8 cellular contexts compared by ENCODE assay signal in genomic region chr3:49093853-49094767, GRCh38. TPM values are rescaled to one million over a fixed set of nuclear protein-coding genes. Genes with fewer than 3 reads are reported as not detected.
DNase-seq lines count a peak whose midpoint lies in the region; ATAC-seq and TF ChIP-seq lines count a peak whose summit lies in the region.

QRICH1 (minus strand) TSS chr3:49094071; CDS start chr3:49077017, 17,054 bp downstream.

- H3K4me1 Mint-ChIP-seq in activated naive CD8-positive, alpha-beta T cell treated with anti-CD3 and anti-CD28 coated beads, Interleukin-2, amount 50 U/mL, for 24 hours, result peaks cover 36% of the 10 kb centered on the region

- H3K9me3 ChIP-seq in trophoblast cell (ENCODE audit: insufficient read depth, low read depth, low read length), result peaks cover 1% of the 10 kb centered on the region
- H3K9me3 ChIP-seq in transverse colon, result no peaks in the 10 kb centered on the region

- WGBS in trophoblast cell (ENCODE audit: extremely low coverage, insufficient coverage, insufficient read length), result no CpG with 5 or more reads among the region's 65 CpGs
- 0 to 1% methylated on average over 1 to 30 of the region's 65 CpGs for WGBS in transverse colon (ENCODE audit: low coverage in 1 of 2), 2 donors

- no peak for TF ChIP-seq EP300 in transverse colon (IDR thresholded peaks at IDR 0.05; ENCODE audit: low read depth)

- peak within 1 kb of the TSS; percentile 97 for H3K18ac ChIP-seq in trophoblast cell (ENCODE audit: low read length)

- H3K27me3 ChIP-seq in trophoblast cell (ENCODE audit: insufficient read depth, low read length) (no peaks in the 10 kb centered on the region), transverse colon (no peaks in the 10 kb centered on the region)

- peak within 1 kb of the TSS; percentile 94 for H3K27ac Mint-ChIP-seq in activated naive CD8-positive, alpha-beta T cell treated with anti-CD3 and anti-CD28 coated beads, Interleukin-2, amount 50 U/mL, for 24 hours

- peak within 1 kb of the TSS; percentile 91 for H3K4me3 Mint-ChIP-seq in activated naive CD8-positive, alpha-beta T cell treated with anti-CD3 and anti-CD28 coated beads, Interleukin-2, amount 50 U/mL, for 24 hours

- peaks cover 15% of the 10 kb centered on the region for H3K79me1 ChIP-seq in trophoblast cell (ENCODE audit: low read length)

- TF ChIP-seq CTCF in GM12875 (IDR thresholded peaks at IDR 0.05; ENCODE audit: borderline replicate concordance, insufficient read depth, low read depth, low read length), result peak; percentile 73
- peak; percentile 46 to 61 (median 50) for TF ChIP-seq CTCF in transverse colon (IDR thresholded peaks at IDR 0.05)

- peak within 1 kb of the TSS; percentile 87 for H3K4ac ChIP-seq in trophoblast cell (ENCODE audit: low read depth, low read length)

- H2BK5ac ChIP-seq in trophoblast cell (ENCODE audit: low read depth, low read length, poor library complexity), result peak within 1 kb of the TSS; percentile 95

- H4K8ac ChIP-seq in trophoblast cell (ENCODE audit: low read depth, low read length), result peak within 1 kb of the TSS; percentile 97

- H3K36me3 ChIP-seq in trophoblast cell (ENCODE audit: control insufficient read depth in 1 of 2, insufficient read depth in 2 of 2, low read length in 2 of 2) (peaks cover 31% of the 10 kb centered on the region in 2 experiments), transverse colon (peaks cover 0 to 13% (median 4%) of the 10 kb centered on the region in 4 donors)

- intact Hi-C loops in Right ventricle myocardium superior (cut with DNase I) (no loop called here), transverse colon (cut with DNase I; ENCODE audit: low total_unique reads) (loop anchor here (2.0 to 5.0 kb wide), 2 partner anchors 38 to 75 kb away; partner anchors contain the start of genes DALRD3 and LAMB2)

- peak within 1 kb of the TSS; percentile 88 for H2AFZ ChIP-seq in trophoblast cell (ENCODE audit: insufficient read depth, low read length, poor library complexity)

- H3K27ac ChIP-seq in trophoblast cell (ENCODE audit: low read depth, low read length), result peak within 1 kb of the TSS; percentile 98
- peak within 1 kb of the TSS; percentile 90 to 99 (median 98) for H3K27ac ChIP-seq in transverse colon

- in situ Hi-C loops in transverse colon (cut with MboI; ENCODE audit: low pct_ligation_motif_present in 1 of 4, low pct_unique_long_range_greater_than_20kb in 1 of 4, low sequenced_read_pairs in 3 of 4), result no loop called here

- H3K4me2 ChIP-seq in trophoblast cell (ENCODE audit: low read length), result peak within 1 kb of the TSS; percentile 94

- H3K4me1 ChIP-seq in trophoblast cell (ENCODE audit: control insufficient read depth in 1 of 2, insufficient read depth in 2 of 2, low read length in 2 of 2) (peaks cover 4 to 6% of the 10 kb centered on the region in 2 experiments), transverse colon (peaks cover 21 to 49% (median 30%) of the 10 kb centered on the region in 4 donors)

- H3K23ac ChIP-seq in trophoblast cell (ENCODE audit: low read length), result no peak within 1 kb of the TSS

- TF ChIP-seq POLR2A in transverse colon (IDR thresholded peaks at IDR 0.05), result peak; percentile 76

- ATAC-seq in HG02798 (IDR thresholded peaks at IDR 0.05; ENCODE audit: poor library complexity, unreplicated experiment) (peak; percentile 78), Right ventricle myocardium superior (ENCODE audit: poor library complexity) (peak; percentile 94)
- ATAC-seq in activated naive CD8-positive, alpha-beta T cell treated with anti-CD3 and anti-CD28 coated beads, Interleukin-2, amount 50 U/mL, for 24 hours, result peak; percentile 84

- peak within 1 kb of the TSS; percentile 90 for H2BK120ac ChIP-seq in trophoblast cell (ENCODE audit: insufficient read depth, low read length, poor library complexity)

- peaks cover 16% of the 10 kb centered on the region for H3K36me3 Mint-ChIP-seq in activated naive CD8-positive, alpha-beta T cell treated with anti-CD3 and anti-CD28 coated beads, Interleukin-2, amount 50 U/mL, for 24 hours (ENCODE audit: low read depth)

- no peak within 1 kb of the TSS for H2BK12ac ChIP-seq in trophoblast cell (ENCODE audit: low read length)

- peak within 1 kb of the TSS; percentile 99 for H4K91ac ChIP-seq in trophoblast cell (ENCODE audit: low read depth, low read length)

- peak within 1 kb of the TSS; percentile 99 for H3K14ac ChIP-seq in trophoblast cell (ENCODE audit: low read length)

- DNase-seq in NCI-H1417 treated with DMSO at 0.1 percent for 48 hours (lab: John Stamatoyannopoulos, UW) (peak; percentile 77), SW480 (ENCODE audit: low spot score) (peak; percentile 99), Right ventricle myocardium superior (peak; percentile 98), trophoblast cell (peak; percentile 100), transverse colon (peak; percentile 97)
- DNase-seq in activated naive CD8-positive, alpha-beta T cell treated with anti-CD3 and anti-CD28 coated beads, Interleukin-2, amount 50 U/mL, for 24 hours, result peak; percentile 94

- peak within 1 kb of the TSS; percentile 99 for H4K12ac ChIP-seq in trophoblast cell (ENCODE audit: low read depth, low read length)

- peak within 1 kb of the TSS; percentile 93 for H2AK5ac ChIP-seq in trophoblast cell (ENCODE audit: low read length)

- H3K27me3 Mint-ChIP-seq in activated naive CD8-positive, alpha-beta T cell treated with anti-CD3 and anti-CD28 coated beads, Interleukin-2, amount 50 U/mL, for 24 hours, result no peaks in the 10 kb centered on the region

- peak within 1 kb of the TSS; percentile 86 for H3K9ac ChIP-seq in trophoblast cell (ENCODE audit: low read length)

- H3K4me3 ChIP-seq in GM12875 (ENCODE audit: low read depth, low read length), result peak within 1 kb of the TSS; percentile 97
- peak within 1 kb of the TSS; percentile 96 for H3K4me3 ChIP-seq in trophoblast cell (ENCODE audit: low read depth, low read length)
- H3K4me3 ChIP-seq in transverse colon, result peak within 1 kb of the TSS; percentile 69 to 100 (median 84)

- H3K9me3 Mint-ChIP-seq in activated naive CD8-positive, alpha-beta T cell treated with anti-CD3 and anti-CD28 coated beads, Interleukin-2, amount 50 U/mL, for 24 hours, result no peaks in the 10 kb centered on the region

- peaks cover 17% of the 10 kb centered on the region for H3K79me2 ChIP-seq in trophoblast cell (ENCODE audit: control insufficient read depth, insufficient read depth, low read length, poor library complexity)

RNA-seq across cellular contexts. Expression of gene QRICH1, which starts in this region (rescaled TPM):
- total RNA-seq in Right ventricle myocardium superior, result 46.2 TPM
- polyA plus RNA-seq in trophoblast cell (2013), result 118 and 121 TPM in 2 replicates
- 100 to 1,000 TPM in 1 of 4 donors, 10 to 100 TPM in 3; 76.4 to 122 (median 84.7) TPM for total RNA-seq in transverse colon

Comparison
In these comparisons a context has a peak if more than half of its experiments do, and no peak if none do; other contexts are left out.
1. Peak in every context shown above with its lines: DNase-seq, ATAC-seq, H3K4me3 ChIP-seq and H3K27ac ChIP-seq.